Comparison of ENCODE assay signal across 25 cellular contexts in the genomic region with DNA sequence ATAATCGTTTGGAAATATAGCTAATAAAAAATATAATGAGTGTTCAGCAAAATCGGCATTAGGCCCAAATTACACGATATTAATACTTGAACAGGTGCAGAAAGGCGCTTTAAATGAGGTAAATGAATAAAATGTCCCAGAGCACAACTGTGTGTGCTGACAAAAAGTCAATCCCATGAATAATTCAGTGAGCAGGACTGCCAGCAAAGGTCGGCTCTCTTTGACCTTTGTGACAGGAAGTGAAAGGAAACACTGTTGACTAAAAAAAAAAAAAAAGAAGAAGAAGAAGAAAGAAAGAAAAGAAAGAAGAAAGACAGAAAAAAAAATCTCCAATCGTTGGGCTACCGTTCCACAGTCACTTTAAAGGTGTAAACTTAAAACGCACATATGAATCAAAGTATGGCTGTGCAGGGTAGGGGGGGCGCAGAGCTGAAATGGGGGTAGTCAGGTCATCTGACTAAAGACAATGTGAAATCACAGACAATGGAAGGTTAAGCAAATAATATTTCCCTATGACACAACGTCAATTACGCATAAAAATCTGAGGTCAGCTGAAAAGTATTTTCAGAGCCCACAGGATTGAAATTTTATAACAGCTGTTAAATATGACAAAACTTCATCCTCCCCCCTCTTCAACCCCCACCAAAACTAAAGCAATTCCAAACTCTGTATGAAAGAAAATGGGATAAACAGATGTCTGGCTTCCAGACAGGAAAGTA. TPM values are rescaled to one million over a fixed set of nuclear protein-coding genes. Genes with fewer than 3 reads are reported as not detected.
DNase-seq lines count a peak whose midpoint lies in the region; ATAC-seq and TF ChIP-seq lines count a peak whose summit lies in the region.
"Had no signal": no experiment of that assay in that cellular context is flagged by ENCODE, and none has a peak within 500 bp of the region (broad histone marks: within the 10 kb centered on the region; RNA-seq: fewer than 3 reads in every experiment).

No MANE protein-coding gene starts in this region.

- H3K27ac Mint-ChIP-seq in nephron progenitor cell: peak overlapping the region; percentile 99
- H3K27ac Mint-ChIP-seq: activated naive CD8-positive, alpha-beta T cell treated with anti-CD3 and anti-CD28 coated beads, Interleukin-2, amount 50 U/mL, for 24 hours; activated T-helper 1 cell treated with anti-CD3 and anti-CD28 coated beads, Interleukin-12 subunit alpha, Interleukin-12 subunit beta, Interleukin-2, Interleukin-4 antibody, amounts not matched to agents 30 ng/mL and 10 ng/mL and 1 ng/mL, durations not matched to agents 14 hours and 24 hours and 36 hours; CD14-positive monocyte; effector memory CD8-positive, alpha-beta T cell; progenitor cell of endocrine pancreas; stimulated activated naive B cell treated with anti-CD40 and anti-IgM and Interleukin-4, amounts not matched to agents 10 μg/mL and 1 μg/mL and 100 μg/mL, for 72 hours; T-helper 17 cell had no signal

- no peak for TF ChIP-seq CTCF in foreskin fibroblast (IDR thresholded peaks at IDR 0.05; ENCODE audit: low read depth, low read length)
- no peak for TF ChIP-seq CTCF in nephron progenitor cell (IDR thresholded peaks at IDR 0.05)
- TF ChIP-seq CTCF in vagina (IDR thresholded peaks at IDR 0.05): no peak

- peaks cover 6% of the 10 kb centered on the region for H3K4me1 ChIP-seq in vagina

- H3K27me3 Mint-ChIP-seq in nephron progenitor cell (ENCODE audit: low read depth, poor library complexity): peaks cover 41% of the 10 kb centered on the region

- intact Hi-C loops in vagina (cut with DNase I): no loop called here

- H3K36me3 Mint-ChIP-seq in nephron progenitor cell (ENCODE audit: low read depth): no peaks in the 10 kb centered on the region
- H3K36me3 Mint-ChIP-seq: CD14-positive monocyte had no signal

- H3K36me3 ChIP-seq in vagina: no peaks in the 10 kb centered on the region
- H3K36me3 ChIP-seq: upper lobe of left lung had no signal

- H3K4me3 ChIP-seq in foreskin fibroblast (ENCODE audit: low read depth in 1 of 2, low read length in 2 of 2): no peak overlapping the region
- H3K4me3 ChIP-seq in vagina: no peak overlapping the region
- H3K4me3 ChIP-seq: upper lobe of left lung had no signal

- no peaks in the 10 kb centered on the region for H3K27me3 ChIP-seq in vagina

- TF ChIP-seq POLR2A in vagina (IDR thresholded peaks at IDR 0.05): no peak

- H3K4me1 Mint-ChIP-seq in nephron progenitor cell: peaks cover 98% of the 10 kb centered on the region
- H3K4me1 Mint-ChIP-seq: activated naive CD8-positive, alpha-beta T cell treated with anti-CD3 and anti-CD28 coated beads, Interleukin-2, amount 50 U/mL, for 24 hours had no signal

- H3K9me3 Mint-ChIP-seq in nephron progenitor cell: no peaks in the 10 kb centered on the region
- H3K9me3 Mint-ChIP-seq: activated naive CD8-positive, alpha-beta T cell treated with anti-CD3 and anti-CD28 coated beads, Interleukin-2, amount 50 U/mL, for 24 hours; activated T-helper 1 cell treated with anti-CD3 and anti-CD28 coated beads, Interleukin-12 subunit alpha, Interleukin-12 subunit beta, Interleukin-2, Interleukin-4 antibody, amounts not matched to agents 30 ng/mL and 10 ng/mL and 1 ng/mL, durations not matched to agents 14 hours and 24 hours and 36 hours; effector memory CD8-positive, alpha-beta T cell; stimulated activated naive B cell treated with anti-CD40 and anti-IgM and Interleukin-4, amounts not matched to agents 10 μg/mL and 1 μg/mL and 100 μg/mL, for 72 hours had no signal

- H3K27ac ChIP-seq in vagina (peak overlapping the region; percentile 44), caudate nucleus (ENCODE audit: low read depth, low read length) (no peak overlapping the region)
- H3K27ac ChIP-seq: 22Rv1, upper lobe of left lung had no signal

- H3K9me3 ChIP-seq in vagina: no peaks in the 10 kb centered on the region
- H3K9me3 ChIP-seq: upper lobe of left lung had no signal

- no peak for ATAC-seq in HG03139 (IDR thresholded peaks at IDR 0.05; ENCODE audit: unreplicated experiment)
- ATAC-seq: activated naive CD8-positive, alpha-beta T cell treated with anti-CD3 and anti-CD28 coated beads, Interleukin-2, amount 50 U/mL, for 24 hours; effector memory CD8-positive, alpha-beta T cell; stimulated activated naive B cell treated with anti-CD40 and anti-IgM and Interleukin-4, amounts not matched to agents 10 μg/mL and 1 μg/mL and 100 μg/mL, for 72 hours; T-helper 17 cell had no signal

- DNase-seq in NCI-H446 treated with DMSO at 0.1 percent for 48 hours (lab: John Stamatoyannopoulos, UW) (peak; percentile 43), NCI-H446 (lab: John Stamatoyannopoulos, UW) (no peak), foreskin fibroblast (peak; percentile 45 to 72), nephron progenitor cell (no peak), vagina (ENCODE audit: extremely low spot score in 2 of 2) (no peak), caudate nucleus (lab: John Stamatoyannopoulos, UW) (no peak), NCI-H1694 (lab: John Stamatoyannopoulos, UW) (no peak)
- DNase-seq: activated CD4-positive, CD25-positive, alpha-beta regulatory T cell; activated naive CD8-positive, alpha-beta T cell treated with anti-CD3 and anti-CD28 coated beads, Interleukin-2, amount 50 U/mL, for 24 hours; central memory CD4-positive, alpha-beta T cell; DMS153; effector memory CD8-positive, alpha-beta T cell; foreskin melanocyte; NCI-H1436; NCI-H345; SHP77 treated with DMSO at 0.1 percent for 48 hours; stimulated activated naive B cell treated with anti-CD40 and anti-IgM and Interleukin-4, amounts not matched to agents 10 μg/mL and 1 μg/mL and 100 μg/mL, for 72 hours; T-helper 17 cell had no signal

- peak overlapping the region; percentile 67 for H3K4me3 Mint-ChIP-seq in nephron progenitor cell
- H3K4me3 Mint-ChIP-seq: activated naive CD8-positive, alpha-beta T cell treated with anti-CD3 and anti-CD28 coated beads, Interleukin-2, amount 50 U/mL, for 24 hours; activated T-helper 1 cell treated with anti-CD3 and anti-CD28 coated beads, Interleukin-12 subunit alpha, Interleukin-12 subunit beta, Interleukin-2, Interleukin-4 antibody, amounts not matched to agents 30 ng/mL and 10 ng/mL and 1 ng/mL, durations not matched to agents 14 hours and 24 hours and 36 hours; effector memory CD8-positive, alpha-beta T cell; stimulated activated naive B cell treated with anti-CD40 and anti-IgM and Interleukin-4, amounts not matched to agents 10 μg/mL and 1 μg/mL and 100 μg/mL, for 72 hours; T-helper 17 cell had no signal

RNA-seq across cellular contexts. Expression of gene EBF3, which starts 11.1 kb away (rescaled TPM):
- 10.6 TPM for total RNA-seq in vagina
- total RNA-seq: activated CD8-positive, alpha-beta memory T cell treated with anti-CD3 and anti-CD28 coated beads for 36 hours; activated T-helper 1 cell treated with anti-CD3 and anti-CD28 coated beads, Interleukin-12 subunit alpha, Interleukin-12 subunit beta, Interleukin-2, Interleukin-4 antibody, amounts not matched to agents 30 ng/mL and 10 ng/mL and 1 ng/mL, durations not matched to agents 14 hours and 24 hours and 36 hours; T-helper 17 cell had no signal

Comparison
In these comparisons a context has a peak if more than half of its experiments do, and no peak if none do; other contexts are left out.
1. DNase-seq: peak in NCI-H446 treated with DMSO at 0.1 percent for 48 hours (single experiment) and foreskin fibroblast (2 of 2); none in NCI-H446 (0 of 2), nephron progenitor cell (single experiment), vagina (0 of 2), caudate nucleus (0 of 61) and NCI-H1694 (single experiment).